ENCODE assay signal across 30 cellular contexts in genomic region chr10:42896735-42897134, GRCh38.
"Had no signal": no experiment of that assay in that cellular context is flagged by ENCODE, and none has a peak within 500 bp of the region (broad histone marks: within the 10 kb centered on the region; RNA-seq: fewer than 3 reads in every experiment).

No MANE protein-coding gene starts in this region.

- ATAC-seq: activated naive CD4-positive, alpha-beta T cell treated with anti-CD3 and anti-CD28 coated beads, Interleukin-2, amount 50 U/mL, for 72 hours; PC-3 had no signal

- DNase-seq: activated CD4-positive, alpha-beta memory T cell treated with anti-CD3 and anti-CD28 coated beads for 36 hours; activated CD4-positive, alpha-beta T cell treated with anti-CD3 and anti-CD28 coated beads, Interleukin-2, amount 50 U/mL, for 1 hour; activated gamma-delta T cell treated with Interleukin-2 at 50 U/mL for 16 hours; activated naive CD4-positive, alpha-beta T cell treated with anti-CD3 and anti-CD28 coated beads for 36 hours; activated T-cell treated with anti-CD3 and anti-CD28 coated beads, Interleukin-2, amount 50 U/mL, for 1 hour; amygdala; Kasumi-1; KG1; MG63; MV-4-11; NCI-H1092; NCI-H1436 treated with DMSO at 0.1 percent for 48 hours; NCI-H1694 treated with DMSO at 0.1 percent for 48 hours; NCI-H2029 treated with DMSO at 0.1 percent for 48 hours; NCI-H2107; NCI-H2171; NCI-H510A; NCI-H526; NCI-H748 treated with DMSO at 0.1 percent for 48 hours; NK-92 treated with Interleukin-12 subunit alpha and Interleukin-12 subunit beta, amount 100 ng/mL, for 24 hours; PC-3; Peyer's patch; RPMI8226; SHP77 treated with DMSO at 0.1 percent for 48 hours; SK-N-SH had no signal

- H3K27ac Mint-ChIP-seq: activated CD4-positive, alpha-beta memory T cell treated with anti-CD3 and anti-CD28 coated beads for 36 hours; activated naive CD4-positive, alpha-beta T cell treated with anti-CD3 and anti-CD28 coated beads for 36 hours; activated T-helper 1 cell treated with anti-CD3 and anti-CD28 coated beads, Interleukin-12 subunit alpha, Interleukin-12 subunit beta, Interleukin-2, Interleukin-4 antibody, amounts not matched to agents 30 ng/mL and 10 ng/mL and 1 ng/mL, durations not matched to agents 14 hours and 24 hours and 36 hours; T-helper 1 cell treated with Interleukin-12 subunit alpha and Interleukin-12 subunit beta and Interleukin-4 antibody, amounts not matched to agents 30 μg/mL and 1 μg/mL, for 36 hours; T-helper 2 cell treated with Interferon-gamma antibody and Interleukin-4, amounts not matched to agents 5 μg/mL and 100 μg/mL, for 36 hours had no signal

- H3K4me3 Mint-ChIP-seq: activated CD4-positive, alpha-beta memory T cell treated with anti-CD3 and anti-CD28 coated beads for 36 hours; activated naive CD4-positive, alpha-beta T cell treated with anti-CD3 and anti-CD28 coated beads for 36 hours; activated T-helper 1 cell treated with anti-CD3 and anti-CD28 coated beads, Interleukin-12 subunit alpha, Interleukin-12 subunit beta, Interleukin-2, Interleukin-4 antibody, amounts not matched to agents 30 ng/mL and 10 ng/mL and 1 ng/mL, durations not matched to agents 14 hours and 24 hours and 36 hours; central memory CD8-positive, alpha-beta T cell; T-helper 1 cell treated with Interleukin-12 subunit alpha and Interleukin-12 subunit beta and Interleukin-4 antibody, amounts not matched to agents 30 μg/mL and 1 μg/mL, for 36 hours; T-helper 2 cell treated with Interferon-gamma antibody and Interleukin-4, amounts not matched to agents 5 μg/mL and 100 μg/mL, for 36 hours had no signal
